In genomic region chr10:17229967-17230682, GRCh38 we compare ENCODE assay signal across 8 cellular contexts. TPM values are rescaled to one million over a fixed set of nuclear protein-coding genes. Genes with fewer than 3 reads are reported as not detected.
DNase-seq lines count a peak whose midpoint lies in the region; ATAC-seq and TF ChIP-seq lines count a peak whose summit lies in the region.

No MANE protein-coding gene starts in this region.

- no peaks in the 10 kb centered on the region for H3K9me3 Mint-ChIP-seq in activated CD4-positive, alpha-beta T cell treated with anti-CD3 and anti-CD28 coated beads, Interleukin-2, amount 10 ng/mL, durations not matched to agents 24 days and 14 days
- no peaks in the 10 kb centered on the region for H3K9me3 Mint-ChIP-seq in dendritic cell treated with granulocyte-macrophage colony-stimulating factor and Interleukin-4, amounts not matched to agents 40 ng/mL and 50 ng/mL, for 4 days

- peak overlapping the region; percentile 95 for H3K27ac Mint-ChIP-seq in activated CD4-positive, alpha-beta T cell treated with anti-CD3 and anti-CD28 coated beads, Interleukin-2, amount 10 ng/mL, durations not matched to agents 24 days and 14 days
- peak overlapping the region; percentile 100 for H3K27ac Mint-ChIP-seq in dendritic cell treated with granulocyte-macrophage colony-stimulating factor and Interleukin-4, amounts not matched to agents 40 ng/mL and 50 ng/mL, for 4 days

- no peaks in the 10 kb centered on the region for H3K27me3 Mint-ChIP-seq in activated CD4-positive, alpha-beta T cell treated with anti-CD3 and anti-CD28 coated beads, Interleukin-2, amount 10 ng/mL, durations not matched to agents 24 days and 14 days
- no peaks in the 10 kb centered on the region for H3K27me3 Mint-ChIP-seq in dendritic cell treated with granulocyte-macrophage colony-stimulating factor and Interleukin-4, amounts not matched to agents 40 ng/mL and 50 ng/mL, for 4 days

- DNase-seq in SHP77 (lab: John Stamatoyannopoulos, UW) (peak; percentile 47 to 70), SHP77 treated with DMSO at 0.1 percent for 48 hours (lab: John Stamatoyannopoulos, UW) (no peak), NCI-H2196 (lab: John Stamatoyannopoulos, UW; ENCODE audit: unreplicated experiment) (peak; percentile 46), lung (ENCODE audit: low spot score) (peak; percentile 91)
- peak; percentile 97 for DNase-seq in activated CD4-positive, alpha-beta T cell treated with anti-CD3 and anti-CD28 coated beads, Interleukin-2, amount 10 ng/mL, durations not matched to agents 24 days and 14 days
- DNase-seq in stimulated activated CD8-positive, alpha-beta memory T cell treated with anti-CD3 and anti-CD28 coated beads, Interleukin-15, amount 100 ng/mL, for 1 hour (ENCODE audit: low read depth) = peak; percentile 81

- no peaks in the 10 kb centered on the region for H3K27me3 ChIP-seq in lung (ENCODE audit: control insufficient read depth, insufficient read depth)

- peaks cover 0 to 5% of the 10 kb centered on the region in 2 donors for H3K9me3 ChIP-seq in lung (ENCODE audit: control insufficient read depth in 2 of 2, insufficient read depth in 1 of 2, low read length in 1 of 2)

- H3K4me3 ChIP-seq in lung = peak overlapping the region; percentile 99

- H3K4me3 Mint-ChIP-seq in activated CD4-positive, alpha-beta T cell treated with anti-CD3 and anti-CD28 coated beads, Interleukin-2, amount 10 ng/mL, durations not matched to agents 24 days and 14 days = peak overlapping the region; percentile 96
- peak overlapping the region; percentile 93 for H3K4me3 Mint-ChIP-seq in dendritic cell treated with granulocyte-macrophage colony-stimulating factor and Interleukin-4, amounts not matched to agents 40 ng/mL and 50 ng/mL, for 4 days

- peaks cover 55% of the 10 kb centered on the region for H3K4me1 Mint-ChIP-seq in activated CD4-positive, alpha-beta T cell treated with anti-CD3 and anti-CD28 coated beads, Interleukin-2, amount 10 ng/mL, durations not matched to agents 24 days and 14 days
- peaks cover 43% of the 10 kb centered on the region for H3K4me1 Mint-ChIP-seq in dendritic cell treated with granulocyte-macrophage colony-stimulating factor and Interleukin-4, amounts not matched to agents 40 ng/mL and 50 ng/mL, for 4 days (ENCODE audit: low read depth)

- WGBS in lung, 2 donors = 0% methylated on average over 34 to 43 of the region's 43 CpGs

- H3K36me3 ChIP-seq in lung (ENCODE audit: control insufficient read depth in 2 of 2, insufficient read depth in 2 of 2, low read length in 2 of 2) = peaks cover 3 to 14% of the 10 kb centered on the region in 2 donors

- ATAC-seq in HG02970 (IDR thresholded peaks at IDR 0.05; ENCODE audit: low FRiP score, unreplicated experiment) = peak; percentile 47
- peak; percentile 67 for ATAC-seq in lung (ENCODE audit: insufficient read depth, low FRiP score)

- peak overlapping the region; percentile 86 to 99 for H3K27ac ChIP-seq in lung (ENCODE audit: low read depth in 1 of 2, low read length in 1 of 2)

- TF ChIP-seq CTCF in lung (IDR thresholded peaks at IDR 0.05; ENCODE audit: control extremely low read depth, extremely low read depth) = no peak

- intact Hi-C loops in activated CD4-positive, alpha-beta T cell treated with anti-CD3 and anti-CD28 coated beads, Interleukin-2, amount 10 ng/mL, durations not matched to agents 24 days and 14 days (cut with micrococcal nuclease) = loop anchor here (2.0 to 10.0 kb wide), 3 partner anchors 412 to 795 kb away; partner anchors contain the start of genes PTER, RSU1 and STAM
- intact Hi-C loops in dendritic cell treated with granulocyte-macrophage colony-stimulating factor and Interleukin-4, amounts not matched to agents 40 ng/mL and 50 ng/mL, for 4 days (cut with micrococcal nuclease) = loop anchor here (1.0 to 10.0 kb wide), 3 partner anchors 29 to 205 kb away; partner anchors contain the start of gene TRDMT1

- H3K4me1 ChIP-seq in lung (ENCODE audit: control insufficient read depth in 2 of 2, insufficient read depth in 2 of 2, low read length in 2 of 2) = peaks cover 0 to 12% of the 10 kb centered on the region in 2 donors

- peaks cover 46% of the 10 kb centered on the region for H3K36me3 Mint-ChIP-seq in activated CD4-positive, alpha-beta T cell treated with anti-CD3 and anti-CD28 coated beads, Interleukin-2, amount 10 ng/mL, durations not matched to agents 24 days and 14 days (ENCODE audit: low read depth)
- H3K36me3 Mint-ChIP-seq in dendritic cell treated with granulocyte-macrophage colony-stimulating factor and Interleukin-4, amounts not matched to agents 40 ng/mL and 50 ng/mL, for 4 days (ENCODE audit: low read depth) = peaks cover 73% of the 10 kb centered on the region

RNA-seq across cellular contexts. Expression of gene VIM, which starts 2.1 kb away (rescaled TPM):
- total RNA-seq in activated CD4-positive, alpha-beta T cell treated with anti-CD3 and anti-CD28 coated beads, Interleukin-2, amount 10 ng/mL, durations not matched to agents 24 days and 14 days = 178 and 182 TPM in 2 replicates
- total RNA-seq in lung = 1,000 to 10,000 TPM; 1,296 to 1,640 TPM
- 1,000 to 10,000 TPM in 1 of 2 donors, 100 to 1,000 TPM in 1; 800 to 1,426 TPM for polyA plus RNA-seq in lung

RNA-seq across cellular contexts. Expression of gene TRDMT1, which starts 28.7 kb away (rescaled TPM):
- total RNA-seq in activated CD4-positive, alpha-beta T cell treated with anti-CD3 and anti-CD28 coated beads, Interleukin-2, amount 10 ng/mL, durations not matched to agents 24 days and 14 days = 3.9 and 5.6 TPM in 2 replicates
- total RNA-seq in lung = 10 to 100 TPM in 1 of 2 donors, 1 to 10 TPM in 1; 9.7 to 25.9 TPM
- polyA plus RNA-seq in lung = 1 to 10 TPM; 2.5 to 3.4 TPM
